ENCODE assay signal across 20 cellular contexts in genomic region chr4:141124224-141124623, GRCh38. TPM values are rescaled to one million over a fixed set of nuclear protein-coding genes. Genes with fewer than 3 reads are reported as not detected.
DNase-seq lines count a peak whose midpoint lies in the region; ATAC-seq and TF ChIP-seq lines count a peak whose summit lies in the region.
"Had no signal": no experiment of that assay in that cellular context is flagged by ENCODE, and none has a peak within 500 bp of the region (broad histone marks: within the 10 kb centered on the region; RNA-seq: fewer than 3 reads in every experiment).

No MANE protein-coding gene starts in this region.

- intact Hi-C loops in activated CD4-positive, alpha-beta T cell treated with anti-CD3 and anti-CD28 coated beads for 36 hours (cut with DNase I, micrococcal nuclease): loop anchor here in 1 of 2 experiments (5.0 kb wide), 1 partner anchor 1137 kb away; no protein-coding TSS in a partner anchor

- no peaks in the 10 kb centered on the region for H3K36me3 Mint-ChIP-seq in activated CD4-positive, alpha-beta T cell treated with anti-CD3 and anti-CD28 coated beads for 36 hours (ENCODE audit: low read depth)

- no peak overlapping the region for H3K4me3 Mint-ChIP-seq in activated CD4-positive, alpha-beta T cell treated with anti-CD3 and anti-CD28 coated beads for 36 hours

- POLR2A ChIA-PET in activated CD4-positive, alpha-beta T cell treated with anti-CD3 and anti-CD28 coated beads for 36 hours (lab: Charles Lee): no interaction called here

- DNase-seq in NCI-H226: peak; percentile 47
- DNase-seq in astrocyte of the hippocampus (ENCODE audit: low read depth, low spot score): peak; percentile 59
- peak; percentile 52 for DNase-seq in kidney glomerular epithelial cell (lab: John Stamatoyannopoulos, UW)
- no peak for DNase-seq in activated CD4-positive, alpha-beta T cell treated with anti-CD3 and anti-CD28 coated beads for 36 hours
- no peak for DNase-seq in stimulated activated CD8-positive, alpha-beta memory T cell treated with anti-CD3 and anti-CD28 coated beads, Interleukin-4, amount 100 ng/mL, for 48 hours
- DNase-seq: DMS153, DND-41, Kasumi-1, MG63, NCI-H1105 treated with DMSO at 0.1 percent for 48 hours, NCI-H146, NCI-H1930, NCI-H446 treated with DMSO at 0.1 percent for 48 hours, NCI-H526, NCI-H82, RPMI8226, SHP77 had no signal

- peaks cover 18% of the 10 kb centered on the region for H3K4me1 Mint-ChIP-seq in activated CD4-positive, alpha-beta T cell treated with anti-CD3 and anti-CD28 coated beads for 36 hours

- peaks cover 44% of the 10 kb centered on the region for H3K27me3 Mint-ChIP-seq in activated CD4-positive, alpha-beta T cell treated with anti-CD3 and anti-CD28 coated beads for 36 hours

- H3K27ac Mint-ChIP-seq in activated CD4-positive, alpha-beta T cell treated with anti-CD3 and anti-CD28 coated beads for 36 hours: no peak overlapping the region

- no peak for ATAC-seq in activated CD4-positive, alpha-beta T cell treated with anti-CD3 and anti-CD28 coated beads for 36 hours
- no peak for ATAC-seq in SK-N-SH treated with all-trans-retinoic acid at 6 μM for 48 hours
- no peak for ATAC-seq in HG02840 (IDR thresholded peaks at IDR 0.05; ENCODE audit: low FRiP score, unreplicated experiment)
- ATAC-seq: K562 had no signal

- H3K9me3 Mint-ChIP-seq in activated CD4-positive, alpha-beta T cell treated with anti-CD3 and anti-CD28 coated beads for 36 hours (ENCODE audit: low read depth): no peaks in the 10 kb centered on the region

- CTCF ChIA-PET in activated CD4-positive, alpha-beta T cell treated with anti-CD3 and anti-CD28 coated beads for 36 hours (lab: Charles Lee): no interaction called here

TF ChIP-seq in SK-N-SH treated with all-trans-retinoic acid at 6 μM for 48 hours, 23 proteins besides CTCF, POLR2A, EP300 and RAD21:
- no peak for TF ChIP-seq ARNTL (CRISPR knock-in tag; IDR thresholded peaks at IDR 0.05; ENCODE audit: borderline replicate concordance, low read depth)
- TF ChIP-seq POU6F1 (CRISPR knock-in tag; IDR thresholded peaks at IDR 0.05; ENCODE audit: borderline replicate concordance, low read depth): no peak
- TF ChIP-seq ZNF565 (CRISPR knock-in tag; conservative IDR thresholded peaks at IDR 0.05; ENCODE audit: low read depth): no peak
- TF ChIP-seq CSDC2 (CRISPR knock-in tag; IDR thresholded peaks at IDR 0.05): no peak
- no peak for TF ChIP-seq BACH2 (CRISPR knock-in tag; IDR thresholded peaks at IDR 0.05; ENCODE audit: borderline replicate concordance)
- no peak for TF ChIP-seq PATZ1 (CRISPR knock-in tag; IDR thresholded peaks at IDR 0.05; ENCODE audit: borderline replicate concordance)

RNA-seq across cellular contexts. Expression of gene RNF150, which starts 9.0 kb away (rescaled TPM):
- total RNA-seq in activated CD4-positive, alpha-beta T cell treated with anti-CD3 and anti-CD28 coated beads for 36 hours: under 1 TPM; 0.02 to 0.14 TPM

Comparison
In these comparisons a context has a peak if more than half of its experiments do, and no peak if none do; other contexts are left out.
1. DNase-seq: peak in NCI-H226 (single experiment), astrocyte of the hippocampus (single experiment) and kidney glomerular epithelial cell (single experiment); none in activated CD4-positive, alpha-beta T cell treated with anti-CD3 and anti-CD28 coated beads for 36 hours (single experiment) and stimulated activated CD8-positive, alpha-beta memory T cell treated with anti-CD3 and anti-CD28 coated beads, Interleukin-4, amount 100 ng/mL, for 48 hours (single experiment).